1 cellular context compared by ENCODE assay signal in the genomic region with DNA sequence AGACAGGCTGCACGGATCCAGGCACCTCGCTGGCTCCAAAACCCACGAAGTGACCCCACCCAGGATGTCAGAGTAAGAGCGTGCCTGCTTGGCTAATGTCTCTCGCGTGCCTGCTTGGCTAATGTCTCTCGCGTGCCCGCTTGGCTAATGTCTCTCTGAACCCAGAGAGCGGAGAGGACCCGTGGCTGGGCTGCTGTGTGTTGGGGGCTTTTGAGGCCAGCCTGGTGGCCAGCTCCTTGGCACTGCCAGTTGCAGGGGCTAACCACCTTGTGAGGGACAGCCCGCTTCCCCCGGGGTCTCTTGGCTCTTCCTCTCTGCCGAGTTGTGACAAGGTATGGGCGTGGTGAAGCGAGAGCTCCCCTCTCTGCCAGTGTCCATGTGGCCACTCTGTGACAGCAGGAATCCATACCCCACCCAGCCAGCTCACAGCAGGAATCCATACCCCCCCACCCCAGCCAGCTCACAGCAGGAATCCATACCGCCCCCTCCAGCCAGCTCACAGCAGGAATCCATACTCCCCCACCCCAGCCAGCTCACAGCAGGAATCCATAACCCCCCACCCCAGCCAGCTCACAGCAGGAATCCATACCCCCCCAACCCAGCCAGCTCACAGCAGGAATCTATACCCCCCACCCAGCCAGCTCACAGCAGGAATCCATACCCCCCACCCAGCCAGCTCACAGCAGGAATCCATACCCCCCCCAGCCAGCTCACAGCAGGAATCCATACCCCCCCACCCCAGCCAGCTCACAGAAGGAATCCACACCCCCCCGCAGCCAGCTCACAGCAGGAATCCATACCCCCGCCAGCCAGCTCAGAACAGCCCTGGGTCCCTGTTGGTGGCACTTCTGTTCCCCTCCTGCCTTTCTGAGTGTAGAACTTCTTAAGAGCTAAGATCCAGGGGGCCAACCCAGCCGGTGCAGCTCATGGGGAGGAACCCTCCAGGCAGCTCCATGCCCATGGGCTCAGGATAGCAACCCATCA.
TF ChIP-seq lines count a peak whose summit lies in the region.

No MANE protein-coding gene starts in this region.

TF ChIP-seq in IMR-90, 13 proteins besides CTCF, POLR2A, EP300 and RAD21:
- TF ChIP-seq SMC3 (IDR thresholded peaks at IDR 0.05; ENCODE audit: low read depth, low read length): no peak; the same call in 1 of the 2 replicates
- TF ChIP-seq NFE2L2 (IDR thresholded peaks at IDR 0.05; ENCODE audit: low read depth, low read length): no peak
- TF ChIP-seq, protein P1, sequence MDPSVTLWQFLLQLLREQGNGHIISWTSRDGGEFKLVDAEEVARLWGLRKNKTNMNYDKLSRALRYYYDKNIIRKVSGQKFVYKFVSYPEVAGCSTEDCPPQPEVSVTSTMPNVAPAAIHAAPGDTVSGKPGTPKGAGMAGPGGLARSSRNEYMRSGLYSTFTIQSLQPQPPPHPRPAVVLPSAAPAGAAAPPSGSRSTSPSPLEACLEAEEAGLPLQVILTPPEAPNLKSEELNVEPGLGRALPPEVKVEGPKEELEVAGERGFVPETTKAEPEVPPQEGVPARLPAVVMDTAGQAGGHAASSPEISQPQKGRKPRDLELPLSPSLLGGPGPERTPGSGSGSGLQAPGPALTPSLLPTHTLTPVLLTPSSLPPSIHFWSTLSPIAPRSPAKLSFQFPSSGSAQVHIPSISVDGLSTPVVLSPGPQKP (IDR thresholded peaks at IDR 0.05; ENCODE audit: borderline replicate concordance, low read depth, low read length): no peak
- TF ChIP-seq, protein P2, sequence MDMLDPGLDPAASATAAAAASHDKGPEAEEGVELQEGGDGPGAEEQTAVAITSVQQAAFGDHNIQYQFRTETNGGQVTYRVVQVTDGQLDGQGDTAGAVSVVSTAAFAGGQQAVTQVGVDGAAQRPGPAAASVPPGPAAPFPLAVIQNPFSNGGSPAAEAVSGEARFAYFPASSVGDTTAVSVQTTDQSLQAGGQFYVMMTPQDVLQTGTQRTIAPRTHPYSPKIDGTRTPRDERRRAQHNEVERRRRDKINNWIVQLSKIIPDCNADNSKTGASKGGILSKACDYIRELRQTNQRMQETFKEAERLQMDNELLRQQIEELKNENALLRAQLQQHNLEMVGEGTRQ (IDR thresholded peaks at IDR 0.05; ENCODE audit: low read depth, low read length): no peak
- no peak for TF ChIP-seq FOS (IDR thresholded peaks at IDR 0.05; ENCODE audit: low read depth, low read length)
- no peak for TF ChIP-seq RCOR1 (IDR thresholded peaks at IDR 0.05; ENCODE audit: insufficient replicate concordance, low read length)
- TF ChIP-seq MXI1 (IDR thresholded peaks at IDR 0.05; ENCODE audit: borderline replicate concordance, low read depth, low read length): 0 out of 2 replicates have a peak, but pooled peaks have one; percentile 49
- no peak for TF ChIP-seq CHD1 (IDR thresholded peaks at IDR 0.05; ENCODE audit: low read depth, low read length)
- no peak for TF ChIP-seq MAFK (IDR thresholded peaks at IDR 0.05; ENCODE audit: low read depth, low read length)
- peak; percentile 61 for TF ChIP-seq MAZ (IDR thresholded peaks at IDR 0.05; ENCODE audit: borderline replicate concordance, low read depth, low read length)
- TF ChIP-seq CEBPB (IDR thresholded peaks at IDR 0.05; ENCODE audit: low read depth, low read length): no peak
- TF ChIP-seq BHLHE40 (IDR thresholded peaks at IDR 0.05; ENCODE audit: low read depth, low read length): no peak
- no peak for TF ChIP-seq RFX5 (IDR thresholded peaks at IDR 0.05; ENCODE audit: low read depth, low read length)
